In genomic region chr5:16992006-16992405, GRCh38 we compare ENCODE assay signal across 15 cellular contexts. TPM values are rescaled to one million over a fixed set of nuclear protein-coding genes. Genes with fewer than 3 reads are reported as not detected.
A peak's percentile ranks its signal among the peaks of the same experiment; 100 is the strongest.
DNase-seq lines count a peak whose midpoint lies in the region; ATAC-seq and TF ChIP-seq lines count a peak whose summit lies in the region.
"Had no signal": no experiment of that assay in that cellular context is flagged by ENCODE, and none has a peak within 500 bp of the region (broad histone marks: within the 10 kb centered on the region; RNA-seq: fewer than 3 reads in every experiment).

No MANE protein-coding gene starts in this region.

- CTCF ChIA-PET in activated CD8-positive, alpha-beta T cell treated with anti-CD3 and anti-CD28 coated beads, Interleukin-2, amount 10 ng/mL, durations not matched to agents 7 days and 5 days (lab: Charles Lee): no interaction called here

- TF ChIP-seq CTCF in fibroblast of the aortic adventitia (IDR thresholded peaks at IDR 0.05; ENCODE audit: insufficient read depth, low read length): no peak
- no peak for TF ChIP-seq CTCF in body of pancreas (IDR thresholded peaks at IDR 0.05)

- H3K4me1 ChIP-seq in ACC112 (ENCODE audit: control insufficient read depth, insufficient read depth, low read length, unreplicated experiment) (peaks cover 22% of the 10 kb centered on the region), body of pancreas (no peaks in the 10 kb centered on the region)
- H3K4me1 ChIP-seq: vagina had no signal

- H3K4me3 ChIP-seq in ACC112 (ENCODE audit: low read depth, low read length) (no peak overlapping the region), fibroblast of the aortic adventitia (ENCODE audit: low read depth, low read length) (no peak overlapping the region), body of pancreas (no peak overlapping the region)
- H3K4me3 ChIP-seq: vagina had no signal

- no peaks in the 10 kb centered on the region for H3K79me2 ChIP-seq in ACC112 (ENCODE audit: control insufficient read depth, insufficient read depth, low read length, unreplicated experiment)

- intact Hi-C loops in body of pancreas (cut with DNase I): no loop called here

- H3K27ac Mint-ChIP-seq in effector memory CD8-positive, alpha-beta T cell: no peak overlapping the region
- no peak overlapping the region for H3K27ac Mint-ChIP-seq in activated CD8-positive, alpha-beta T cell treated with anti-CD3 and anti-CD28 coated beads, Interleukin-2, amount 10 ng/mL, durations not matched to agents 7 days and 5 days

- POLR2A ChIA-PET in activated CD8-positive, alpha-beta T cell treated with anti-CD3 and anti-CD28 coated beads, Interleukin-2, amount 10 ng/mL, durations not matched to agents 7 days and 5 days (lab: Charles Lee): no interaction called here

- H3K36me3 Mint-ChIP-seq in effector memory CD8-positive, alpha-beta T cell (ENCODE audit: insufficient read depth): no peaks in the 10 kb centered on the region
- H3K36me3 Mint-ChIP-seq in activated CD8-positive, alpha-beta T cell treated with anti-CD3 and anti-CD28 coated beads, Interleukin-2, amount 10 ng/mL, durations not matched to agents 7 days and 5 days (ENCODE audit: low read depth): no peaks in the 10 kb centered on the region
- H3K36me3 Mint-ChIP-seq: brain had no signal

- ATAC-seq in body of pancreas: no peak
- ATAC-seq in effector memory CD8-positive, alpha-beta T cell (replicated peaks): no peak
- ATAC-seq in activated CD8-positive, alpha-beta T cell treated with anti-CD3 and anti-CD28 coated beads, Interleukin-2, amount 10 ng/mL, durations not matched to agents 7 days and 5 days: no peak

- H3K36me3 ChIP-seq in ACC112 (ENCODE audit: insufficient read depth, low read length): no peaks in the 10 kb centered on the region
- H3K36me3 ChIP-seq in body of pancreas (replicated peaks in 1 of 2; ENCODE audit: insufficient read depth in 1 of 2, low read depth in 2 of 2): no peaks in the 10 kb centered on the region
- H3K36me3 ChIP-seq: vagina had no signal

- WGBS in body of pancreas, 2 donors: 94 to 100% methylated on average over 2 of the region's 2 CpGs

- no peak overlapping the region for H3K4me3 Mint-ChIP-seq in effector memory CD8-positive, alpha-beta T cell
- no peak overlapping the region for H3K4me3 Mint-ChIP-seq in activated CD8-positive, alpha-beta T cell treated with anti-CD3 and anti-CD28 coated beads, Interleukin-2, amount 10 ng/mL, durations not matched to agents 7 days and 5 days
- H3K4me3 Mint-ChIP-seq: brain had no signal

- H2AFZ ChIP-seq in ACC112 (ENCODE audit: low read length, unreplicated experiment): peak overlapping the region; percentile 33

- no peaks in the 10 kb centered on the region for H3K27me3 ChIP-seq in ACC112 (ENCODE audit: insufficient read depth, low read length)
- no peaks in the 10 kb centered on the region for H3K27me3 ChIP-seq in body of pancreas
- H3K27me3 ChIP-seq: vagina had no signal

- no peaks in the 10 kb centered on the region for H3K9me3 ChIP-seq in body of pancreas
- H3K9me3 ChIP-seq: vagina had no signal

- DNase-seq in H4 (ENCODE audit: low spot score): peak; percentile 97
- DNase-seq in SW480 (ENCODE audit: low spot score): peak; percentile 97
- peak; percentile 73 for DNase-seq in fibroblast of the aortic adventitia (ENCODE audit: low read depth)
- no peak for DNase-seq in body of pancreas
- no peak for DNase-seq in effector memory CD8-positive, alpha-beta T cell
- DNase-seq in KG1 (lab: John Stamatoyannopoulos, UW): no peak
- DNase-seq in activated CD8-positive, alpha-beta T cell treated with anti-CD3 and anti-CD28 coated beads, Interleukin-2, amount 10 ng/mL, durations not matched to agents 7 days and 5 days: no peak
- DNase-seq: activated CD4-positive, CD25-positive, alpha-beta regulatory T cell; NCI-H187 treated with DMSO at 0.1 percent for 48 hours; NCI-H82; SHP77; stimulated activated CD8-positive, alpha-beta memory T cell treated with anti-CD3 and anti-CD28 coated beads, Interleukin-4, amount 100 ng/mL, for 48 hours had no signal

- H3K4me1 Mint-ChIP-seq in effector memory CD8-positive, alpha-beta T cell (ENCODE audit: low read depth in 2 of 2): no peaks in the 10 kb centered on the region
- peaks cover 6% of the 10 kb centered on the region for H3K4me1 Mint-ChIP-seq in activated CD8-positive, alpha-beta T cell treated with anti-CD3 and anti-CD28 coated beads, Interleukin-2, amount 10 ng/mL, durations not matched to agents 7 days and 5 days (ENCODE audit: low read depth)

- H3K27ac ChIP-seq in ACC112 (ENCODE audit: low read depth, low read length) (peak overlapping the region; percentile 38; the same call in 1 of the 2 replicates), body of pancreas (no peak overlapping the region)
- H3K27ac ChIP-seq: vagina had no signal

- H3K27me3 Mint-ChIP-seq in effector memory CD8-positive, alpha-beta T cell: no peaks in the 10 kb centered on the region
- peaks cover 2% of the 10 kb centered on the region for H3K27me3 Mint-ChIP-seq in activated CD8-positive, alpha-beta T cell treated with anti-CD3 and anti-CD28 coated beads, Interleukin-2, amount 10 ng/mL, durations not matched to agents 7 days and 5 days (ENCODE audit: low read depth)

- peaks cover 0 to 2% of the 10 kb centered on the region in 2 donors for H3K9me3 Mint-ChIP-seq in effector memory CD8-positive, alpha-beta T cell
- no peaks in the 10 kb centered on the region for H3K9me3 Mint-ChIP-seq in activated CD8-positive, alpha-beta T cell treated with anti-CD3 and anti-CD28 coated beads, Interleukin-2, amount 10 ng/mL, durations not matched to agents 7 days and 5 days (ENCODE audit: insufficient read depth)

- no peak for TF ChIP-seq POLR2A in body of pancreas (IDR thresholded peaks at IDR 0.05)

RNA-seq across cellular contexts. Expression of gene MYO10, which starts 55.9 kb away (rescaled TPM):
- total RNA-seq in H4 (2014; rRNA removed; shearing (Covaris generic)): 28.7 and 34.7 TPM in 2 replicates
- total RNA-seq in fibroblast of the aortic adventitia (ENCODE audit: low replicate concordance) (37.1 and 324 TPM in 2 replicates), body of pancreas (100 to 1,000 TPM in 1 of 2 donors, 10 to 100 TPM in 1; 35.8 to 162 TPM)
- not detected for total RNA-seq in activated CD8-positive, alpha-beta T cell treated with anti-CD3 and anti-CD28 coated beads, Interleukin-2, amount 10 ng/mL, durations not matched to agents 7 days and 5 days

Comparison
In these comparisons a context has a peak if more than half of its experiments do, and no peak if none do; other contexts are left out.
1. DNase-seq: peak in H4 (single experiment), SW480 (single experiment) and fibroblast of the aortic adventitia (single experiment); none in body of pancreas (0 of 4), effector memory CD8-positive, alpha-beta T cell (0 of 3), KG1 (single experiment) and activated CD8-positive, alpha-beta T cell treated with anti-CD3 and anti-CD28 coated beads, Interleukin-2, amount 10 ng/mL, durations not matched to agents 7 days and 5 days (single experiment).
2. RNA of gene MYO10, which starts 55.9 kb away (total RNA-seq): 35.8 to 162 TPM in body of pancreas, 37.1 to 324 TPM in fibroblast of the aortic adventitia and 28.7 to 34.7 TPM in H4; not detected in activated CD8-positive, alpha-beta T cell treated with anti-CD3 and anti-CD28 coated beads, Interleukin-2, amount 10 ng/mL, durations not matched to agents 7 days and 5 days; every median in the first group is over 10 times any median in the second.